In the genomic region with DNA sequence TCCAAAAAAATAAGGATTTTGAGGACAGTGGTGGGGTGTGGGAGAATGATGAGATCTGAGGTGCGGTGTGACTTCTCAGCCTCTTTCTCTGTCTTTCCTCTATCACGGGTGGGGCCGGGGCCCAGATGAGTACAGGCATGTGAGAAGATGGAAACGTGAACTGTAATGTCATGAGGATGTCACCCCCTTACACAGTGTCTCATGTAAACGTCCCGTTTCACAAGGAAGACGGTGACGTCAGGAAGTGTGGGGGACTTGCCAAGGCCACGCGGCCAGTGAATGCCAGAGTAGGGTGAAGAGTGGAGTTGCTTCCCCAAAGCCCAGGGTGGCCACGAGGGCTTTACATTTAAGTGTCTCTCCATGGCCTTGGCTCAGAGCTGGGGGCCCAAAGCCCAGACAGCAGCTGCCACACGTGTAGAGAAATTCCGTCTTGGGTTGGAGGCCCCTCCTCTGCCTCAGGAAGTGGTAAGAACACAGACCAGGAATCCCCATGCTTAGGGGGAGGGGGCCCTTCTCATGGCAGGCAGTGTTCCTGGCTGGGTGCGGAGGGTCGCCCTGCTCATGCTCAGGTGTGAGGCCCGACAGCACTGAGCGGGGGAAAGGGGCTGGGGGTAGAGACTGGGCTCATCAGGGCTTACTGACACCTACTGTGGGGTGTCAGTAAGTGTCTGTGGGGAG, we compare ENCODE assay signal across 12 cellular contexts.
DNase-seq lines count a peak whose midpoint lies in the region; ATAC-seq and TF ChIP-seq lines count a peak whose summit lies in the region.
"Had no signal": no experiment of that assay in that cellular context is flagged by ENCODE, and none has a peak within 500 bp of the region (broad histone marks: within the 10 kb centered on the region; RNA-seq: fewer than 3 reads in every experiment).

No MANE protein-coding gene starts in this region.

- H3K27ac Mint-ChIP-seq in immature natural killer cell (peak overlapping the region in 5 of 6 donors; percentile 25 to 84 (median 54)), endothelial cell (ENCODE audit: unreplicated experiment) (no peak overlapping the region)
- H3K27ac Mint-ChIP-seq: progenitor cell of endocrine pancreas had no signal

- ATAC-seq in GM18502 (IDR thresholded peaks at IDR 0.05; ENCODE audit: poor library complexity, unreplicated experiment) = no peak
- no peak for ATAC-seq in left colon

- H3K9me3 ChIP-seq in esophagus muscularis mucosa = no peaks in the 10 kb centered on the region
- H3K9me3 ChIP-seq: left ventricle myocardium inferior had no signal

- no peaks in the 10 kb centered on the region for H3K4me1 ChIP-seq in esophagus muscularis mucosa
- H3K4me1 ChIP-seq: left ventricle myocardium inferior had no signal

- DNase-seq in Jurkat, Clone E6-1 (ENCODE audit: low read depth, low spot score) = peak; percentile 71
- peak; percentile 74 for DNase-seq in activated CD8-positive, alpha-beta memory T cell treated with anti-CD3 and anti-CD28 coated beads for 24 hours
- DNase-seq in immature natural killer cell (peak; percentile 24 to 49 (median 47)), endothelial cell (ENCODE audit: low spot score) (no peak), left colon (no peak), esophagus muscularis mucosa (ENCODE audit: extremely low spot score) (no peak)
- DNase-seq in stimulated activated CD8-positive, alpha-beta memory T cell treated with anti-CD3 and anti-CD28 coated beads, Interleukin-12 subunit alpha, Interleukin-12 subunit beta, amount 100 ng/mL, for 4 hours (ENCODE audit: low read depth) = peak; percentile 15
- DNase-seq: left ventricle myocardium inferior, NCI-H446 had no signal

- no peak for TF ChIP-seq CTCF in endothelial cell (IDR thresholded peaks at IDR 0.05; ENCODE audit: unreplicated experiment)
- TF ChIP-seq CTCF in esophagus muscularis mucosa (IDR thresholded peaks at IDR 0.05) = no peak

- no peak overlapping the region for H3K4me3 ChIP-seq in Jurkat, Clone E6-1 (ENCODE audit: low read length)
- H3K4me3 ChIP-seq in esophagus muscularis mucosa = no peak overlapping the region
- H3K4me3 ChIP-seq: cardiac muscle cell, left ventricle myocardium inferior had no signal

- no peaks in the 10 kb centered on the region for H3K36me3 ChIP-seq in esophagus muscularis mucosa
- H3K36me3 ChIP-seq: cardiac muscle cell, left ventricle myocardium inferior had no signal

- H3K27me3 Mint-ChIP-seq in immature natural killer cell (ENCODE audit: low read depth in 3 of 3) = peaks cover 0 to 4% (median 1%) of the 10 kb centered on the region in 3 donors
- H3K27me3 Mint-ChIP-seq in endothelial cell (ENCODE audit: unreplicated experiment) = peaks cover 5% of the 10 kb centered on the region
- H3K27me3 Mint-ChIP-seq: progenitor cell of endocrine pancreas had no signal

- no peak overlapping the region for H3K27ac ChIP-seq in esophagus muscularis mucosa (replicated peaks in 1 of 4)
- H3K27ac ChIP-seq: cardiac muscle cell, left ventricle myocardium inferior had no signal

- intact Hi-C loops in left colon (cut with DNase I, micrococcal nuclease) (no loop called here), esophagus muscularis mucosa (cut with DNase I) (no loop called here)

- peak overlapping the region; percentile 21 to 51 (median 39) for H3K4me3 Mint-ChIP-seq in immature natural killer cell
- no peak overlapping the region for H3K4me3 Mint-ChIP-seq in endothelial cell (ENCODE audit: unreplicated experiment)

- H3K9me3 Mint-ChIP-seq in immature natural killer cell (peaks cover 0 to 2% (median 0%) of the 10 kb centered on the region in 6 donors), endothelial cell (ENCODE audit: unreplicated experiment) (no peaks in the 10 kb centered on the region)

- TF ChIP-seq EP300 in esophagus muscularis mucosa (IDR thresholded peaks at IDR 0.05) = no peak

- H3K27me3 ChIP-seq in esophagus muscularis mucosa = no peaks in the 10 kb centered on the region
- H3K27me3 ChIP-seq: cardiac muscle cell had no signal

- WGBS in esophagus muscularis mucosa = 72% methylated on average over 14 of the region's 17 CpGs

- H3K36me3 Mint-ChIP-seq in immature natural killer cell (peaks cover 0 to 9% (median 3%) of the 10 kb centered on the region in 3 donors), endothelial cell (ENCODE audit: low read depth, unreplicated experiment) (peaks cover 3% of the 10 kb centered on the region)

- no peak for TF ChIP-seq POLR2A in esophagus muscularis mucosa (IDR thresholded peaks at IDR 0.05; ENCODE audit: low read depth)

- H3K4me1 Mint-ChIP-seq in immature natural killer cell (peaks cover 17 to 23% of the 10 kb centered on the region in 2 donors), endothelial cell (ENCODE audit: unreplicated experiment) (no peaks in the 10 kb centered on the region)

Comparison
In these comparisons a context has a peak if more than half of its experiments do, and no peak if none do; other contexts are left out.
1. DNase-seq: peak in Jurkat, Clone E6-1 (single experiment), activated CD8-positive, alpha-beta memory T cell treated with anti-CD3 and anti-CD28 coated beads for 24 hours (single experiment), immature natural killer cell (3 of 3) and stimulated activated CD8-positive, alpha-beta memory T cell treated with anti-CD3 and anti-CD28 coated beads, Interleukin-12 subunit alpha, Interleukin-12 subunit beta, amount 100 ng/mL, for 4 hours (single experiment); none in endothelial cell (single experiment), left colon (0 of 2) and esophagus muscularis mucosa (single experiment).